ENCODE assay signal across 1 cellular context in the genomic region with DNA sequence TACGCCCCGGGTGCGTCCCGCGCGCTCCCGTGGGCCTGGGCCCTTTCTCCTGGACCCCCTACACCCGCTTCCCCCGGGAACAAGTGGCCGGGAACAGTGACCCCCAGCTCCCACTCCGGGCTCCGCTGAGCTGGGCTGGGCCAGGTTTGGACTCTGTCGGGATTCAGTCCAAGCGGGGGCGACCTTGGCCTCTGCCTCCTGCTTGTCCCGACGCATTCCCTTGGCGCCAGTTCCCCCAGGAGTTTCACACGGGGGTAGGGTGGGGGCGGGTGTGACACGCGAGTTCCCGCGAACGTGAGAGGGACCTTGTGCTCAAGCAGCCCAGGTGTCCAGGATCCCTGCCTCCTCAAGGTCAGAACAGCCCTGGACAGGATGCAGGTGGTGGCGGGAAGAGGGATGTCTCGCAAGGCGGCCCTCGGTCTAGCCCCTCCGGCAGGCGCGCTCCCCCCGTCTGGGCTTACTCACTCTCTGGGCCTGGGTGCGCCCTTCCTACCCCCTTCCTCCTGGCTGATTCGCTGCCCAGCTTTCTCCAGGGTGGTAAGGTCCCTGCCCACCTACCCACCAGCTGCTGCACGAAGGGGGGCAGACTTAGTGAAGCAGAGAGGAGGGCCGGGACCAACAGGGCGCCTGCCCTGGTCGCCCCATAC.
TF ChIP-seq lines count a peak whose summit lies in the region.

No MANE protein-coding gene starts in this region.

TF ChIP-seq in HepG2, 621 proteins besides CTCF, POLR2A, EP300 and RAD21 (continued from another document and continues in another):
- TF ChIP-seq ZNF350 (CRISPR knock-in tag; IDR thresholded peaks at IDR 0.05; ENCODE audit: borderline replicate concordance, low read depth): no peak
- peak; percentile 12 for TF ChIP-seq XRCC5 (optimal IDR thresholded peaks at IDR 0.05; ENCODE audit: low read length)
- no peak for TF ChIP-seq ZNF292 (CRISPR knock-in tag; IDR thresholded peaks at IDR 0.05; ENCODE audit: borderline replicate concordance, low read depth)
- no peak for TF ChIP-seq REST (IDR thresholded peaks at IDR 0.05; ENCODE audit: borderline replicate concordance in 1 of 2, low read depth in 1 of 2, low read length in 2 of 2)
- TF ChIP-seq, protein P1, sequence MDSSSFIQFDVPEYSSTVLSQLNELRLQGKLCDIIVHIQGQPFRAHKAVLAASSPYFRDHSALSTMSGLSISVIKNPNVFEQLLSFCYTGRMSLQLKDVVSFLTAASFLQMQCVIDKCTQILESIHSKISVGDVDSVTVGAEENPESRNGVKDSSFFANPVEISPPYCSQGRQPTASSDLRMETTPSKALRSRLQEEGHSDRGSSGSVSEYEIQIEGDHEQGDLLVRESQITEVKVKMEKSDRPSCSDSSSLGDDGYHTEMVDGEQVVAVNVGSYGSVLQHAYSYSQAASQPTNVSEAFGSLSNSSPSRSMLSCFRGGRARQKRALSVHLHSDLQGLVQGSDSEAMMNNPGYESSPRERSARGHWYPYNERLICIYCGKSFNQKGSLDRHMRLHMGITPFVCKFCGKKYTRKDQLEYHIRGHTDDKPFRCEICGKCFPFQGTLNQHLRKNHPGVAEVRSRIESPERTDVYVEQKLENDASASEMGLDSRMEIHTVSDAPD (CRISPR knock-in tag; IDR thresholded peaks at IDR 0.05): no peak
- TF ChIP-seq KDM1A (CRISPR knock-in tag; IDR thresholded peaks at IDR 0.05): no peak
- TF ChIP-seq BCLAF1 (IDR thresholded peaks at IDR 0.05): no peak
- no peak for TF ChIP-seq AGO2 (optimal IDR thresholded peaks at IDR 0.05; ENCODE audit: low read depth, low read length)
- no peak for TF ChIP-seq DMAP1 (CRISPR knock-in tag; IDR thresholded peaks at IDR 0.05)
- TF ChIP-seq, protein P2, sequence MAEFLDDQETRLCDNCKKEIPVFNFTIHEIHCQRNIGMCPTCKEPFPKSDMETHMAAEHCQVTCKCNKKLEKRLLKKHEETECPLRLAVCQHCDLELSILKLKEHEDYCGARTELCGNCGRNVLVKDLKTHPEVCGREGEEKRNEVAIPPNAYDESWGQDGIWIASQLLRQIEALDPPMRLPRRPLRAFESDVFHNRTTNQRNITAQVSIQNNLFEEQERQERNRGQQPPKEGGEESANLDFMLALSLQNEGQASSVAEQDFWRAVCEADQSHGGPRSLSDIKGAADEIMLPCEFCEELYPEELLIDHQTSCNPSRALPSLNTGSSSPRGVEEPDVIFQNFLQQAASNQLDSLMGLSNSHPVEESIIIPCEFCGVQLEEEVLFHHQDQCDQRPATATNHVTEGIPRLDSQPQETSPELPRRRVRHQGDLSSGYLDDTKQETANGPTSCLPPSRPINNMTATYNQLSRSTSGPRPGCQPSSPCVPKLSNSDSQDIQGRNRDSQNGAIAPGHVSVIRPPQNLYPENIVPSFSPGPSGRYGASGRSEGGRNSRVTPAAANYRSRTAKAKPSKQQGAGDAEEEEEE (CRISPR knock-in tag; IDR thresholded peaks at IDR 0.05; ENCODE audit: borderline replicate concordance): no peak
- no peak for TF ChIP-seq EZH2 (conservative IDR thresholded peaks at IDR 0.05; ENCODE audit: low read depth, low read length)
- no peak for TF ChIP-seq ZBTB20 (CRISPR knock-in tag; IDR thresholded peaks at IDR 0.05; ENCODE audit: borderline replicate concordance, low read depth)
- 0 out of 2 replicates have a peak, but pooled peaks have one; percentile 4 for TF ChIP-seq FOSL1 (CRISPR knock-in tag; IDR thresholded peaks at IDR 0.05; ENCODE audit: borderline replicate concordance)
- no peak for TF ChIP-seq ZNF253 (CRISPR knock-in tag; IDR thresholded peaks at IDR 0.05; ENCODE audit: borderline replicate concordance)
- TF ChIP-seq ZNF569 (CRISPR knock-in tag; IDR thresholded peaks at IDR 0.05; ENCODE audit: borderline replicate concordance): no peak
- TF ChIP-seq FOXP1 (IDR thresholded peaks at IDR 0.05): no peak
- no peak for TF ChIP-seq FOXP1 (CRISPR knock-in tag; IDR thresholded peaks at IDR 0.05)
- TF ChIP-seq, protein P3, sequence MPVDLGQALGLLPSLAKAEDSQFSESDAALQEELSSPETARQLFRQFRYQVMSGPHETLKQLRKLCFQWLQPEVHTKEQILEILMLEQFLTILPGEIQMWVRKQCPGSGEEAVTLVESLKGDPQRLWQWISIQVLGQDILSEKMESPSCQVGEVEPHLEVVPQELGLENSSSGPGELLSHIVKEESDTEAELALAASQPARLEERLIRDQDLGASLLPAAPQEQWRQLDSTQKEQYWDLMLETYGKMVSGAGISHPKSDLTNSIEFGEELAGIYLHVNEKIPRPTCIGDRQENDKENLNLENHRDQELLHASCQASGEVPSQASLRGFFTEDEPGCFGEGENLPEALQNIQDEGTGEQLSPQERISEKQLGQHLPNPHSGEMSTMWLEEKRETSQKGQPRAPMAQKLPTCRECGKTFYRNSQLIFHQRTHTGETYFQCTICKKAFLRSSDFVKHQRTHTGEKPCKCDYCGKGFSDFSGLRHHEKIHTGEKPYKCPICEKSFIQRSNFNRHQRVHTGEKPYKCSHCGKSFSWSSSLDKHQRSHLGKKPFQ (CRISPR knock-in tag; IDR thresholded peaks at IDR 0.05; ENCODE audit: insufficient replicate concordance): no peak
- TF ChIP-seq EHMT2 (IDR thresholded peaks at IDR 0.05; ENCODE audit: borderline replicate concordance, low read depth, low read length): no peak
- TF ChIP-seq, protein P4, sequence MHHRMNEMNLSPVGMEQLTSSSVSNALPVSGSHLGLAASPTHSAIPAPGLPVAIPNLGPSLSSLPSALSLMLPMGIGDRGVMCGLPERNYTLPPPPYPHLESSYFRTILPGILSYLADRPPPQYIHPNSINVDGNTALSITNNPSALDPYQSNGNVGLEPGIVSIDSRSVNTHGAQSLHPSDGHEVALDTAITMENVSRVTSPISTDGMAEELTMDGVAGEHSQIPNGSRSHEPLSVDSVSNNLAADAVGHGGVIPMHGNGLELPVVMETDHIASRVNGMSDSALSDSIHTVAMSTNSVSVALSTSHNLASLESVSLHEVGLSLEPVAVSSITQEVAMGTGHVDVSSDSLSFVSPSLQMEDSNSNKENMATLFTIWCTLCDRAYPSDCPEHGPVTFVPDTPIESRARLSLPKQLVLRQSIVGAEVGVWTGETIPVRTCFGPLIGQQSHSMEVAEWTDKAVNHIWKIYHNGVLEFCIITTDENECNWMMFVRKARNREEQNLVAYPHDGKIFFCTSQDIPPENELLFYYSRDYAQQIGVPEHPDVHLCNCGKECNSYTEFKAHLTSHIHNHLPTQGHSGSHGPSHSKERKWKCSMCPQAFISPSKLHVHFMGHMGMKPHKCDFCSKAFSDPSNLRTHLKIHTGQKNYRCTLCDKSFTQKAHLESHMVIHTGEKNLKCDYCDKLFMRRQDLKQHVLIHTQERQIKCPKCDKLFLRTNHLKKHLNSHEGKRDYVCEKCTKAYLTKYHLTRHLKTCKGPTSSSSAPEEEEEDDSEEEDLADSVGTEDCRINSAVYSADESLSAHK (CRISPR knock-in tag; IDR thresholded peaks at IDR 0.05; ENCODE audit: borderline replicate concordance): no peak
- TF ChIP-seq ZSCAN22 (CRISPR knock-in tag; IDR thresholded peaks at IDR 0.05): no peak
- no peak for TF ChIP-seq SYNCRIP (IDR thresholded peaks at IDR 0.05; ENCODE audit: insufficient read depth, low read depth, low read length)
- TF ChIP-seq SMC3 (IDR thresholded peaks at IDR 0.05; ENCODE audit: low read length): no peak
- no peak for TF ChIP-seq RFX1 (IDR thresholded peaks at IDR 0.05)
- TF ChIP-seq NR2F6 (IDR thresholded peaks at IDR 0.05): 0 out of 2 replicates have a peak, but pooled peaks have one; percentile 43
- peak; percentile 65; the same call in 1 of the 2 replicates for TF ChIP-seq NR2F6 (CRISPR knock-in tag; IDR thresholded peaks at IDR 0.05)
- TF ChIP-seq SIX4 (CRISPR knock-in tag; IDR thresholded peaks at IDR 0.05): no peak
- no peak for TF ChIP-seq ZNF547 (CRISPR knock-in tag; IDR thresholded peaks at IDR 0.05)
- TF ChIP-seq, protein P5, sequence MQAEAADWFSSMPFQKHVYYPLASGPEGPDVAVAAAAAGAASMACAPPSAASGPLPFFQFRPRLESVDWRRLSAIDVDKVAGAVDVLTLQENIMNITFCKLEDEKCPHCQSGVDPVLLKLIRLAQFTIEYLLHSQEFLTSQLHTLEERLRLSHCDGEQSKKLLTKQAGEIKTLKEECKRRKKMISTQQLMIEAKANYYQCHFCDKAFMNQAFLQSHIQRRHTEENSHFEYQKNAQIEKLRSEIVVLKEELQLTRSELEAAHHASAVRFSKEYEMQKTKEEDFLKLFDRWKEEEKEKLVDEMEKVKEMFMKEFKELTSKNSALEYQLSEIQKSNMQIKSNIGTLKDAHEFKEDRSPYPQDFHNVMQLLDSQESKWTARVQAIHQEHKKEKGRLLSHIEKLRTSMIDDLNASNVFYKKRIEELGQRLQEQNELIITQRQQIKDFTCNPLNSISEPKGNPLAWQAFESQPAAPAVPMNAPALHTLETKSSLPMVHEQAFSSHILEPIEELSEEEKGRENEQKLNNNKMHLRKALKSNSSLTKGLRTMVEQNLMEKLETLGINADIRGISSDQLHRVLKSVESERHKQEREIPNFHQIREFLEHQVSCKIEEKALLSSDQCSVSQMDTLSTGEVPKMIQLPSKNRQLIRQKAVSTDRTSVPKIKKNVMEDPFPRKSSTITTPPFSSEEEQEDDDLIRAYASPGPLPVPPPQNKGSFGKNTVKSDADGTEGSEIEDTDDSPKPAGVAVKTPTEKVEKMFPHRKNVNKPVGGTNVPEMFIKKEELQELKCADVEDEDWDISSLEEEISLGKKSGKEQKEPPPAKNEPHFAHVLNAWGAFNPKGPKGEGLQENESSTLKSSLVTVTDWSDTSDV (CRISPR knock-in tag; IDR thresholded peaks at IDR 0.05): no peak
- no peak for TF ChIP-seq RARA (CRISPR knock-in tag; IDR thresholded peaks at IDR 0.05)
- no peak for TF ChIP-seq CBX5 (CRISPR knock-in tag; IDR thresholded peaks at IDR 0.05; ENCODE audit: borderline replicate concordance)
- no peak for TF ChIP-seq DR1 (CRISPR knock-in tag; IDR thresholded peaks at IDR 0.05)
- TF ChIP-seq ZNF567 (CRISPR knock-in tag; IDR thresholded peaks at IDR 0.05; ENCODE audit: borderline replicate concordance): no peak
- no peak for TF ChIP-seq BRD4 (CRISPR knock-in tag; IDR thresholded peaks at IDR 0.05)
- TF ChIP-seq ZNF703 (CRISPR knock-in tag; IDR thresholded peaks at IDR 0.05; ENCODE audit: borderline replicate concordance): no peak
- TF ChIP-seq MEF2D (CRISPR knock-in tag; IDR thresholded peaks at IDR 0.05): no peak
- no peak for TF ChIP-seq TARDBP (CRISPR knock-in tag; IDR thresholded peaks at IDR 0.05)
- TF ChIP-seq XBP1 (CRISPR knock-in tag; IDR thresholded peaks at IDR 0.05): no peak
- TF ChIP-seq ZNF343 (CRISPR knock-in tag; IDR thresholded peaks at IDR 0.05): peak; percentile 73; the same call in 1 of the 2 replicates
- TF ChIP-seq PTBP1 (IDR thresholded peaks at IDR 0.05; ENCODE audit: low read depth, low read length, poor library complexity, severe bottlenecking): no peak
- no peak for TF ChIP-seq ZNF660 (CRISPR knock-in tag; IDR thresholded peaks at IDR 0.05; ENCODE audit: borderline replicate concordance, low read depth)
- no peak for TF ChIP-seq ZNF44 (CRISPR knock-in tag; IDR thresholded peaks at IDR 0.05)
- no peak for TF ChIP-seq NFE2 (CRISPR knock-in tag; IDR thresholded peaks at IDR 0.05)
- TF ChIP-seq WIZ (CRISPR knock-in tag; IDR thresholded peaks at IDR 0.05): no peak
- no peak for TF ChIP-seq ZNF629 (CRISPR knock-in tag; conservative IDR thresholded peaks at IDR 0.05)
- no peak for TF ChIP-seq ETV6 (CRISPR knock-in tag; conservative IDR thresholded peaks at IDR 0.05)
- TF ChIP-seq SALL1 (CRISPR knock-in tag; IDR thresholded peaks at IDR 0.05): no peak
- TF ChIP-seq POLR2AphosphoS5 (IDR thresholded peaks at IDR 0.05; ENCODE audit: low read depth, low read length): no peak
- no peak for TF ChIP-seq NAIF1 (CRISPR knock-in tag; IDR thresholded peaks at IDR 0.05; ENCODE audit: borderline replicate concordance)
- no peak for TF ChIP-seq KLF16 (CRISPR knock-in tag; IDR thresholded peaks at IDR 0.05)
- TF ChIP-seq TBL1XR1 (IDR thresholded peaks at IDR 0.05; ENCODE audit: borderline replicate concordance, low read length, partially characterized antibody): no peak
- TF ChIP-seq ZNF850 (CRISPR knock-in tag; conservative IDR thresholded peaks at IDR 0.05): no peak
- TF ChIP-seq SRSF9 (IDR thresholded peaks at IDR 0.05; ENCODE audit: borderline replicate concordance, insufficient read depth, low read depth, low read length, poor library complexity, severe bottlenecking): no peak
